20 cellular contexts compared by ENCODE assay signal in genomic region chr14:73234029-73234428, GRCh38.
"Had no signal": no experiment of that assay in that cellular context is flagged by ENCODE, and none has a peak within 500 bp of the region (broad histone marks: within the 10 kb centered on the region; RNA-seq: fewer than 3 reads in every experiment).

No MANE protein-coding gene starts in this region.

- H3K27ac ChIP-seq: dorsolateral prefrontal cortex, heart left ventricle, pancreas had no signal

- H3K36me3 ChIP-seq: pancreas had no signal

- H3K9me3 ChIP-seq: heart left ventricle, pancreas had no signal

- FAIRE-seq: endometrium, frontal cortex, islet of Langerhans, pancreas had no signal

- H3K4me2 ChIP-seq: smooth muscle cell had no signal

- ATAC-seq: esophagus mucosa, heart left ventricle, pancreas, right cardiac atrium had no signal

- DNase-seq: cortex of kidney; effector CD8-positive, alpha-beta T cell; heart left ventricle; hippocampal formation; kidney glomerular epithelial cell; mesendoderm; naive B cell; nephron progenitor cell; nucleus accumbens; pancreas; right cardiac atrium; stimulated activated CD4-positive, alpha-beta T cell treated with anti-CD3 and anti-CD28 coated beads, Interleukin-2, amount 100 ng/mL, for 48 hours; stimulated activated naive CD4-positive, alpha-beta T cell treated with Interleukin-2 at 50 U/mL for 16 hours; trophoblast cell had no signal

- H3K4me3 ChIP-seq: dorsolateral prefrontal cortex, heart left ventricle, pancreas, smooth muscle cell had no signal
